In the genomic region with DNA sequence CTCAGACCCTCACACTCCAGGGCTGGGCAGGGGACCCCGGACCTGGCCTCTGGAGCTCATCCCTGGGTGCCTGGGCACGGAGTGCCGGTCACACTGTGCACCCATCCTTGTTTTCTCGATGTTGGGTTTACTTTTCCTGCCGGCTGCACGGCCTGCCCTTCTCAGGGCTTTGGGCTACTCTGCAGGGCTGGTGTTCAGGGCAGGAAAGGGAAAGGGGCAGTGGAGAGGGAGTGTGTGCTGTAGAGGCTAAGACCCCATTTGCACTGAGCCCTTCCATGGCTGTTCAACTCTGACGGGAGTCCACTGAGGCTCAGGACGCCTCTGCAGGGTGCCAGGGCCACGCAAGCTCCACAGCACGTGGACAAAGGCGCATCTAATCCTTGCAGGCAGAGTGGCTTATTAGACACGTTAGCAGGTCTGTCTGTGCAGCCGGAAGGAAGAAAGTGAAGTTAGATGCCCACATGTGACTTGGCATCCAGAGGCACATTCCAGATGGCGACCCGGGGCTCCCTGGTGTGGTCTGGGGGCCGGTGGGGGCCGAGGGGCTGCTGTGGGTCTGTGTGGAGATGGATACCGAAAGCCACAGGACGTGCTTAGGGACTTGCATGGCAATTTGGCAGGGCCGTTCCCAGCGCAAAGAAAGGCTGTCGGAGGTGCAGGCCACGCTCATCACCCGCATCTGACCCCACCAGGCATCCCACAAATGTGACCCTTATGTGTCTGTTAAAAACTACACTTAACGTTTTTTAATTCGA, we compare ENCODE assay signal across 10 cellular contexts. TPM values are rescaled to one million over a fixed set of nuclear protein-coding genes. Genes with fewer than 3 reads are reported as not detected.
A peak's percentile ranks its signal among the peaks of the same experiment; 100 is the strongest.
DNase-seq lines count a peak whose midpoint lies in the region; ATAC-seq and TF ChIP-seq lines count a peak whose summit lies in the region.
"Had no signal": no experiment of that assay in that cellular context is flagged by ENCODE, and none has a peak within 500 bp of the region (broad histone marks: within the 10 kb centered on the region; RNA-seq: fewer than 3 reads in every experiment).

No MANE protein-coding gene starts in this region.

- H3K9me3 ChIP-seq in CD4-positive, CD25-positive, alpha-beta regulatory T cell (ENCODE audit: control insufficient read depth in 2 of 2, low read length in 2 of 2), result no peaks in the 10 kb centered on the region
- H3K9me3 ChIP-seq in ascending aorta, result no peaks in the 10 kb centered on the region
- H3K9me3 ChIP-seq in hepatocyte (ENCODE audit: low read depth), result no peaks in the 10 kb centered on the region
- H3K9me3 ChIP-seq in gastrocnemius medialis, result no peaks in the 10 kb centered on the region

- H3K4me3 Mint-ChIP-seq in CD4-positive, CD25-positive, alpha-beta regulatory T cell, result peak overlapping the region in 2 of 4 donors; percentile 79 to 82

- WGBS in hepatocyte (ENCODE audit: low lambda C conversion rate, missing lambda C conversion rate), result 86% methylated on average over 26 of the region's 26 CpGs

- H3K36me3 Mint-ChIP-seq in CD4-positive, CD25-positive, alpha-beta regulatory T cell, result no peaks in the 10 kb centered on the region
- H3K36me3 Mint-ChIP-seq: activated naive CD4-positive, alpha-beta T cell treated with anti-CD3 and anti-CD28 coated beads, Interleukin-2, amount 50 U/mL, for 72 hours had no signal

- peak overlapping the region; percentile 71 for H3K4me2 ChIP-seq in hepatocyte

- no peaks in the 10 kb centered on the region for H3K36me3 ChIP-seq in CD4-positive, CD25-positive, alpha-beta regulatory T cell (ENCODE audit: control insufficient read depth, insufficient read depth, low read length)
- peaks cover 0 to 3% of the 10 kb centered on the region in 2 donors for H3K36me3 ChIP-seq in ascending aorta
- H3K36me3 ChIP-seq in hepatocyte (replicated peaks; ENCODE audit: insufficient read depth, low read depth), result no peaks in the 10 kb centered on the region
- no peaks in the 10 kb centered on the region for H3K36me3 ChIP-seq in gastrocnemius medialis

- in situ Hi-C loops in gastrocnemius medialis (cut with MboI; ENCODE audit: low sequenced_read_pairs in 4 of 4), result loop anchor here in 1 of 4 donors (25.0 kb wide), 1 partner anchor 151 kb away; a partner anchor contains a TSS

- H3K4me1 ChIP-seq in CD4-positive, CD25-positive, alpha-beta regulatory T cell (ENCODE audit: control insufficient read depth, insufficient read depth, low read length, poor library complexity, severe bottlenecking), result peaks cover 7% of the 10 kb centered on the region
- H3K4me1 ChIP-seq in ascending aorta (peaks cover 7 to 23% of the 10 kb centered on the region in 2 donors), hepatocyte (ENCODE audit: insufficient read depth) (peaks cover 8% of the 10 kb centered on the region), gastrocnemius medialis (peaks cover 6 to 10% of the 10 kb centered on the region in 2 donors)

- peak overlapping the region; percentile 73 for H3K27ac ChIP-seq in CD4-positive, CD25-positive, alpha-beta regulatory T cell (ENCODE audit: insufficient read depth, low read length, poor library complexity, severe bottlenecking)
- H3K27ac ChIP-seq in ascending aorta, result peak overlapping the region; percentile 77 to 87
- H3K27ac ChIP-seq in hepatocyte, result no peak overlapping the region
- H3K27ac ChIP-seq in gastrocnemius medialis, result peak overlapping the region; percentile 58 to 74 (median 68)

- H3K27me3 Mint-ChIP-seq in CD4-positive, CD25-positive, alpha-beta regulatory T cell, result peaks cover 8% of the 10 kb centered on the region

- H3K27ac Mint-ChIP-seq in CD4-positive, CD25-positive, alpha-beta regulatory T cell, result peak overlapping the region in 2 of 3 donors; percentile 32 to 89
- H3K27ac Mint-ChIP-seq: activated B cell treated with CpG ODN at 0.5 μM for 24 hours; activated naive CD4-positive, alpha-beta T cell treated with anti-CD3 and anti-CD28 coated beads, Interleukin-2, amount 50 U/mL, for 72 hours had no signal

- H3K27me3 ChIP-seq in CD4-positive, CD25-positive, alpha-beta regulatory T cell (ENCODE audit: control insufficient read depth, insufficient read depth, low read length), result no peaks in the 10 kb centered on the region
- H3K27me3 ChIP-seq in ascending aorta (no peaks in the 10 kb centered on the region), hepatocyte (no peaks in the 10 kb centered on the region), gastrocnemius medialis (peaks cover 0 to 6% (median 0%) of the 10 kb centered on the region in 3 donors)

- peaks cover 35% of the 10 kb centered on the region for H3K79me2 ChIP-seq in hepatocyte

- H2AFZ ChIP-seq in hepatocyte, result no peak overlapping the region

- TF ChIP-seq POLR2A in gastrocnemius medialis (IDR thresholded peaks at IDR 0.05), result no peak

- no peaks in the 10 kb centered on the region for H4K20me1 ChIP-seq in hepatocyte (ENCODE audit: insufficient read depth, poor library complexity, severe bottlenecking)

- peak overlapping the region; percentile 32 for H3K4me3 ChIP-seq in CD4-positive, CD25-positive, alpha-beta regulatory T cell (ENCODE audit: low read depth, low read length)
- H3K4me3 ChIP-seq in ascending aorta (peak overlapping the region; percentile 34 to 49), hepatocyte (no peak overlapping the region), gastrocnemius medialis (peak overlapping the region; percentile 46 to 60 (median 53))

- ATAC-seq in CD4-positive, CD25-positive, alpha-beta regulatory T cell (ENCODE audit: low read depth in 2 of 2), result no peak
- no peak for ATAC-seq in gastrocnemius medialis
- no peak for ATAC-seq in HG03565 (IDR thresholded peaks at IDR 0.05; ENCODE audit: unreplicated experiment)

- H3K9me2 ChIP-seq in hepatocyte (replicated peaks; ENCODE audit: insufficient read depth), result no peaks in the 10 kb centered on the region

- H3K4me1 Mint-ChIP-seq in CD4-positive, CD25-positive, alpha-beta regulatory T cell, result peaks cover 0 to 11% (median 0%) of the 10 kb centered on the region in 4 donors

- DNase-seq in CD4-positive, CD25-positive, alpha-beta regulatory T cell, result no peak
- no peak for DNase-seq in ascending aorta (ENCODE audit: low spot score in 2 of 2)
- no peak for DNase-seq in hepatocyte (ENCODE audit: low spot score)
- no peak for DNase-seq in gastrocnemius medialis
- no peak for DNase-seq in NCI-H2029 (lab: John Stamatoyannopoulos, UW)
- DNase-seq in GM03348 (ENCODE audit: low spot score), result no peak
- DNase-seq in stimulated activated CD8-positive, alpha-beta memory T cell treated with anti-CD3 and anti-CD28 coated beads, Interleukin-4, amount 100 ng/mL, for 48 hours, result no peak

- intact Hi-C loops in ascending aorta (cut with DNase I), result loop anchor here (1.0 to 5.0 kb wide), 6 partner anchors 34 to 296 kb away; a partner anchor contains a TSS
- intact Hi-C loops in gastrocnemius medialis (cut with DNase I; ENCODE audit: low total_unique reads), result loop anchor here (1.0 kb wide), 2 partner anchors 146 to 298 kb away; no protein-coding TSS in a partner anchor

- no peaks in the 10 kb centered on the region for H3K9me3 Mint-ChIP-seq in CD4-positive, CD25-positive, alpha-beta regulatory T cell
- H3K9me3 Mint-ChIP-seq: activated B cell treated with CpG ODN at 0.5 μM for 24 hours; activated naive CD4-positive, alpha-beta T cell treated with anti-CD3 and anti-CD28 coated beads, Interleukin-2, amount 50 U/mL, for 72 hours had no signal

- TF ChIP-seq CTCF in ascending aorta (IDR thresholded peaks at IDR 0.05) (no peak), hepatocyte (IDR thresholded peaks at IDR 0.05; ENCODE audit: poor library complexity) (no peak), gastrocnemius medialis (IDR thresholded peaks at IDR 0.05 in 4 of 5, conservative IDR thresholded peaks at IDR 0.05 in 1 of 5) (no peak)

RNA-seq across cellular contexts. Expression of a gene that starts 33.6 kb away (rescaled TPM):
- 2.7 TPM for total RNA-seq in CD4-positive, CD25-positive, alpha-beta regulatory T cell
- 1 to 10 TPM in 2 of 4 donors, under 1 TPM in 2; 0.29 to 1.5 (median 1.0) TPM for polyA plus RNA-seq in CD4-positive, CD25-positive, alpha-beta regulatory T cell
- 699 TPM for total RNA-seq in ascending aorta
- 67.3 and 97.1 TPM in 2 replicates for total RNA-seq in hepatocyte
- 140 and 178 TPM in 2 replicates for polyA plus RNA-seq in hepatocyte
- total RNA-seq in gastrocnemius medialis, result 10 to 100 TPM; 16.4 to 42.2 (median 20.7) TPM
